ENCODE assay signal across 9 cellular contexts in genomic region chr17:78323821-78324390, GRCh38. TPM values are rescaled to one million over a fixed set of nuclear protein-coding genes. Genes with fewer than 3 reads are reported as not detected.
A peak's percentile ranks its signal among the peaks of the same experiment; 100 is the strongest.
DNase-seq lines count a peak whose midpoint lies in the region; ATAC-seq, FAIRE-seq and TF ChIP-seq lines count a peak whose summit lies in the region.
"Had no signal": no experiment of that assay in that cellular context is flagged by ENCODE, and none has a peak within 500 bp of the region (broad histone marks: within the 10 kb centered on the region; RNA-seq: fewer than 3 reads in every experiment).

No MANE protein-coding gene starts in this region.

- DNase-seq in breast epithelium (ENCODE audit: low spot score in 2 of 2) (no peak), MCF 10A (ENCODE audit: unreplicated experiment) (no peak), astrocyte (ENCODE audit: low read depth) (no peak), tibial nerve (ENCODE audit: low spot score in 2 of 2) (no peak), H54 (ENCODE audit: insufficient read length, low spot score) (no peak), progenitor cell of endocrine pancreas (ENCODE audit: low spot score, unreplicated experiment) (no peak), foreskin keratinocyte (no peak)
- DNase-seq: activated CD8-positive, alpha-beta memory T cell treated with anti-CD3 and anti-CD28 coated beads, Interleukin-2, amount 50 U/mL, for 4 hours had no signal

- CTCF ChIA-PET in MCF 10A (lab: Yijun Ruan, JAX): interaction anchor here (0.6 kb wide), 1 partner anchor 327 kb away, joined by 3 read pairs; no protein-coding TSS in a partner anchor

- POLR2A ChIA-PET in MCF 10A (lab: Yijun Ruan, JAX): no interaction called here

- peak overlapping the region; percentile 73 for H3K4me2 ChIP-seq in astrocyte (ENCODE audit: low read length)

- peak overlapping the region in 2 of 3 donors; percentile 10 to 49 for H3K4me3 ChIP-seq in breast epithelium
- H3K4me3 ChIP-seq in astrocyte (ENCODE audit: insufficient read depth, low read depth, low read length): no peak overlapping the region
- H3K4me3 ChIP-seq in mucosa of stomach (ENCODE audit: low read length): no peak overlapping the region
- peak overlapping the region in 2 of 4 donors; percentile 7 to 22 for H3K4me3 ChIP-seq in tibial nerve

- BruUV-seq in MCF 10A (replicated peaks; lab: Mats Ljungman, UMichigan): no TSS peak

- no peak overlapping the region for H3K4me3 Mint-ChIP-seq in MCF 10A (ENCODE audit: unreplicated experiment)
- H3K4me3 Mint-ChIP-seq in astrocyte (ENCODE audit: unreplicated experiment): no peak overlapping the region
- H3K4me3 Mint-ChIP-seq in progenitor cell of endocrine pancreas (ENCODE audit: low read depth): no peak overlapping the region

- H3K27ac ChIP-seq in breast epithelium (peak overlapping the region; percentile 85 to 98), astrocyte (ENCODE audit: low read depth, low read length) (peak overlapping the region; percentile 83), tibial nerve (peak overlapping the region; percentile 60 to 96 (median 84)), foreskin keratinocyte (no peak overlapping the region)

- H3K36me3 ChIP-seq in breast epithelium (no peaks in the 10 kb centered on the region), astrocyte (ENCODE audit: insufficient read depth, low read length) (no peaks in the 10 kb centered on the region), mucosa of stomach (ENCODE audit: control insufficient read depth, insufficient read depth, low read length) (no peaks in the 10 kb centered on the region), tibial nerve (no peaks in the 10 kb centered on the region)

- H3K79me2 ChIP-seq in astrocyte (ENCODE audit: insufficient read depth, low read length): no peaks in the 10 kb centered on the region

- ATAC-seq in foreskin keratinocyte: no peak

- H3K27me3 ChIP-seq in breast epithelium: no peaks in the 10 kb centered on the region
- H3K27me3 ChIP-seq in astrocyte (ENCODE audit: insufficient read depth, low read length): no peaks in the 10 kb centered on the region
- H3K27me3 ChIP-seq in mucosa of stomach (ENCODE audit: control insufficient read depth, insufficient read depth, low read length): no peaks in the 10 kb centered on the region
- H3K27me3 ChIP-seq in tibial nerve: no peaks in the 10 kb centered on the region
- no peaks in the 10 kb centered on the region for H3K27me3 ChIP-seq in foreskin keratinocyte

- FAIRE-seq in astrocyte (lab: Jason Lieb, UNC) (no peak), H54 (lab: Jason Lieb, UNC) (no peak)

- H3K9me3 Mint-ChIP-seq in MCF 10A (ENCODE audit: unreplicated experiment) (no peaks in the 10 kb centered on the region), astrocyte (ENCODE audit: unreplicated experiment) (peaks cover 2% of the 10 kb centered on the region), progenitor cell of endocrine pancreas (ENCODE audit: low read depth) (no peaks in the 10 kb centered on the region)

- no peak overlapping the region for H3K27ac Mint-ChIP-seq in MCF 10A (ENCODE audit: low read depth, unreplicated experiment)
- H3K27ac Mint-ChIP-seq in astrocyte (ENCODE audit: unreplicated experiment): peak overlapping the region; percentile 84
- H3K27ac Mint-ChIP-seq in progenitor cell of endocrine pancreas: no peak overlapping the region

- TF ChIP-seq CTCF in breast epithelium (IDR thresholded peaks at IDR 0.05) (no peak), MCF 10A (IDR thresholded peaks at IDR 0.05; ENCODE audit: unreplicated experiment) (no peak), astrocyte (IDR thresholded peaks at IDR 0.05; ENCODE audit: insufficient read depth, low read depth, low read length) (no peak), tibial nerve (IDR thresholded peaks at IDR 0.05) (no peak), progenitor cell of endocrine pancreas (IDR thresholded peaks at IDR 0.05; ENCODE audit: unreplicated experiment) (no peak), foreskin keratinocyte (conservative IDR thresholded peaks at IDR 0.05) (no peak)

- H3K9ac ChIP-seq in astrocyte (ENCODE audit: low read length) (peak overlapping the region; percentile 73), mucosa of stomach (ENCODE audit: low read length) (peak overlapping the region; percentile 28)

- H4K20me1 ChIP-seq in astrocyte (ENCODE audit: insufficient read depth, low read length): no peaks in the 10 kb centered on the region

- peaks cover 0 to 9% of the 10 kb centered on the region in 2 donors for H3K4me1 ChIP-seq in breast epithelium
- peaks cover 24% of the 10 kb centered on the region for H3K4me1 ChIP-seq in astrocyte (ENCODE audit: insufficient read depth, low read length)
- H3K4me1 ChIP-seq in mucosa of stomach (ENCODE audit: control insufficient read depth, insufficient read depth, low read length): peaks cover 35% of the 10 kb centered on the region
- peaks cover 0 to 45% (median 30%) of the 10 kb centered on the region in 4 donors for H3K4me1 ChIP-seq in tibial nerve
- H3K4me1 ChIP-seq in foreskin keratinocyte: peaks cover 12% of the 10 kb centered on the region

- no peaks in the 10 kb centered on the region for H3K36me3 Mint-ChIP-seq in MCF 10A (ENCODE audit: insufficient read depth, unreplicated experiment)
- no peaks in the 10 kb centered on the region for H3K36me3 Mint-ChIP-seq in astrocyte (ENCODE audit: low read depth, unreplicated experiment)
- H3K36me3 Mint-ChIP-seq in progenitor cell of endocrine pancreas (ENCODE audit: insufficient read depth): no peaks in the 10 kb centered on the region

- H3K27me3 Mint-ChIP-seq in MCF 10A (ENCODE audit: insufficient read depth, unreplicated experiment) (no peaks in the 10 kb centered on the region), astrocyte (ENCODE audit: low read depth, unreplicated experiment) (peaks cover 3% of the 10 kb centered on the region), progenitor cell of endocrine pancreas (peaks cover 9% of the 10 kb centered on the region)

- peaks cover 3% of the 10 kb centered on the region for H3K4me1 Mint-ChIP-seq in MCF 10A (ENCODE audit: insufficient read depth, unreplicated experiment)
- peaks cover 13% of the 10 kb centered on the region for H3K4me1 Mint-ChIP-seq in astrocyte (ENCODE audit: low read depth, unreplicated experiment)
- peaks cover 6% of the 10 kb centered on the region for H3K4me1 Mint-ChIP-seq in progenitor cell of endocrine pancreas (ENCODE audit: low read depth)

- TF ChIP-seq POLR2A in breast epithelium (IDR thresholded peaks at IDR 0.05) (no peak), tibial nerve (IDR thresholded peaks at IDR 0.05) (no peak), H54 (IDR thresholded peaks at IDR 0.05; ENCODE audit: low read depth, low read length) (no peak)

- H3K9me3 ChIP-seq in breast epithelium (no peaks in the 10 kb centered on the region), astrocyte (ENCODE audit: insufficient read depth, low read depth, low read length) (no peaks in the 10 kb centered on the region), mucosa of stomach (ENCODE audit: control insufficient read depth, low read length) (no peaks in the 10 kb centered on the region), tibial nerve (no peaks in the 10 kb centered on the region)

- H2AFZ ChIP-seq in astrocyte (ENCODE audit: low read depth, low read length): peak overlapping the region; percentile 49

- TF ChIP-seq EP300 in tibial nerve (IDR thresholded peaks at IDR 0.05): no peak

- 32 to 39% methylated on average over 7 of the region's 7 CpGs for WGBS in tibial nerve, 2 donors

- intact Hi-C loops in breast epithelium (cut with DNase I; ENCODE audit: low total_unique reads) (no loop called here), MCF 10A (cut with micrococcal nuclease) (no loop called here)

RNA-seq across cellular contexts. Expression of gene SOCS3, which starts 36.0 kb away (rescaled TPM):
- 100 to 1,000 TPM in 1 of 3 donors, 10 to 100 TPM in 2; 58.1 to 190 (median 76.4) TPM for total RNA-seq in breast epithelium
- total RNA-seq in MCF 10A (2022): 2.5 and 4.8 TPM in 2 replicates
- 13.4 and 16.7 TPM in 2 replicates for total RNA-seq in astrocyte
- 10 to 100 TPM; 23.7 to 76.5 (median 59.7) TPM for total RNA-seq in tibial nerve
- 5.4 and 5.8 TPM in 2 replicates for total RNA-seq in progenitor cell of endocrine pancreas
- total RNA-seq in foreskin keratinocyte: 3.7 and 3.9 TPM in 2 replicates
- 1.7 and 2.4 TPM in 2 replicates for polyA plus RNA-seq in foreskin keratinocyte

RNA-seq across cellular contexts. Expression of gene PGS1, which starts 54.5 kb away (rescaled TPM):
- 10 to 100 TPM; 33.9 to 58.7 (median 50.2) TPM for total RNA-seq in breast epithelium
- 25.7 and 31.8 TPM in 2 replicates for total RNA-seq in MCF 10A (2022)
- 31.3 and 32.0 TPM in 2 replicates for total RNA-seq in astrocyte
- 100 to 1,000 TPM in 1 of 4 donors, 10 to 100 TPM in 3; 41.9 to 105 (median 53.2) TPM for total RNA-seq in tibial nerve
- 66.1 and 67.1 TPM in 2 replicates for total RNA-seq in progenitor cell of endocrine pancreas
- 14.8 and 14.9 TPM in 2 replicates for total RNA-seq in foreskin keratinocyte
- polyA plus RNA-seq in foreskin keratinocyte: 12.3 and 14.3 TPM in 2 replicates

Comparison
In these comparisons a context has a peak if more than half of its experiments do, and no peak if none do; other contexts are left out.
1. H3K4me3 ChIP-seq: peak in breast epithelium (2 of 3); none in astrocyte (single experiment) and mucosa of stomach (single experiment).